In genomic region chr22:42112793-42113192, GRCh38 we compare ENCODE assay signal across 4 cellular contexts. TPM values are rescaled to one million over a fixed set of nuclear protein-coding genes. Genes with fewer than 3 reads are reported as not detected.
DNase-seq lines count a peak whose midpoint lies in the region; ATAC-seq, FAIRE-seq and TF ChIP-seq lines count a peak whose summit lies in the region.
"Not testable (repeated sequence)": the region's sequence is repeated elsewhere in the genome, so short reads cannot be mapped to it uniquely, and the experiment has no call there.

No MANE protein-coding gene starts in this region.

- RAD21 ChIA-PET in GM12878 (lab: Charles Lee; ENCODE audit: unreplicated experiment) = interaction anchor here (0.7 to 3.7 kb wide), 9 partner anchors 9 to 324 kb away, joined by 3 to 25 read pairs (median 4); partner anchors contain the start of gene NDUFA6

- CTCF ChIA-PET in GM12878 (lab: Yijun Ruan, JAX) = interaction anchor here (0.7 to 4.9 kb wide), 18 partner anchors 10 to 331 kb away, joined by 3 to 57 read pairs (median 4); partner anchors contain the start of genes NDUFA6, SEPTIN3 and WBP2NL
- CTCF ChIA-PET in HepG2 (lab: Yijun Ruan, JAX; ENCODE audit: low intra/inter-chr PET ratio, low total read pairs) = interaction anchor here (1.4 to 3.9 kb wide), 2 partner anchors 22 to 146 kb away, joined by 13 to 35 read pairs; partner anchors contain the start of gene NDUFA6

- peaks cover 11% of the 10 kb centered on the region; the same call in 2 of the 3 replicates for H3K9me3 ChIP-seq in GM12878 (replicated peaks; ENCODE audit: control insufficient read depth, insufficient read depth, low read length)
- H3K9me3 ChIP-seq in HepG2 (ENCODE audit: low read length) = not testable (repeated sequence)

- POLR2A ChIA-PET in GM12878 (lab: Charles Lee) (interaction anchor here (0.7 kb wide), 1 partner anchor 156 kb away, joined by 3 read pairs; no protein-coding TSS in a partner anchor), HepG2 (lab: Yijun Ruan, JAX) (interaction anchor here (1.7 kb wide), 1 partner anchor 22 kb away, joined by 10 read pairs; the partner anchor contains the start of gene NDUFA6)

- DNase-seq in ELR (ENCODE audit: low read depth) (peak; percentile 33), NCI-H1417 (lab: John Stamatoyannopoulos, UW) (peak in 2 of 3 experiments; percentile 5 to 34), HepG2 (ENCODE audit: low spot score) (peak; percentile 39)
- DNase-seq in GM12878 (ENCODE audit: low read depth, low spot score) = not testable (repeated sequence)

- not testable (repeated sequence) for TF ChIP-seq POLR2A in GM12878 (IDR thresholded peaks at IDR 0.05; ENCODE audit: low read depth, low read length); HepG2 (IDR thresholded peaks at IDR 0.05; ENCODE audit: insufficient read depth in 1 of 2, low read depth in 2 of 2, low read length in 2 of 2)

- not testable (repeated sequence) for H2AFZ ChIP-seq in GM12878 (ENCODE audit: control insufficient read depth, low read depth, low read length); HepG2 (ENCODE audit: low read length)

- not testable (repeated sequence) for H3K79me2 ChIP-seq in GM12878 (ENCODE audit: control insufficient read depth, insufficient read depth, low read length); HepG2 (ENCODE audit: insufficient read depth, low read length)

- WGBS in GM12878 (ENCODE audit: insufficient coverage, insufficient replicate concordance, low lambda C conversion rate, missing lambda C conversion rate) = 33% methylated on average over 4 of the region's 4 CpGs
- WGBS in HepG2 (ENCODE audit: low lambda C conversion rate) = 0% methylated on average over 4 of the region's 4 CpGs

- FAIRE-seq in GM12878 (lab: Jason Lieb, UNC); HepG2 (lab: Jason Lieb, UNC): not testable (repeated sequence)

- peak in 2 of 3 experiments; percentile 24 to 39; a peak in 4 of 6 replicates for TF ChIP-seq CTCF in GM12878 (IDR thresholded peaks at IDR 0.05 in 2 of 3, conservative IDR thresholded peaks at IDR 0.05 in 1 of 3; ENCODE audit: control insufficient read depth in 2 of 3, extremely low read depth in 1 of 3, insufficient read depth in 1 of 3, low read depth in 3 of 3, low read length in 3 of 3)
- TF ChIP-seq CTCF in HepG2 (CRISPR knock-in tag; IDR thresholded peaks at IDR 0.05) = peak; percentile 66

- H3K36me3 ChIP-seq in GM12878 (ENCODE audit: control insufficient read depth in 2 of 2, insufficient read depth in 2 of 2, low read length in 1 of 2); HepG2 (replicated peaks in 1 of 2; ENCODE audit: control insufficient read depth in 1 of 2, insufficient read depth in 2 of 2, low read length in 2 of 2): not testable (repeated sequence)

- H3K4me3 ChIP-seq in GM12878; HepG2 (replicated peaks in 1 of 3; ENCODE audit: insufficient read depth in 1 of 3, low read depth in 2 of 3, low read length in 3 of 3): not testable (repeated sequence)

- not testable (repeated sequence) for H3K4me2 ChIP-seq in GM12878 (ENCODE audit: control insufficient read depth, insufficient read depth)
- peak overlapping the region; percentile 39 for H3K4me2 ChIP-seq in HepG2 (ENCODE audit: low read depth, low read length)

- H3K27ac ChIP-seq in GM12878 (ENCODE audit: control insufficient read depth, insufficient read depth); HepG2 (ENCODE audit: extremely low read length, insufficient read depth, low read length): not testable (repeated sequence)

- H3K4me1 ChIP-seq in GM12878 (ENCODE audit: control insufficient read depth, insufficient read depth, low read length); HepG2 (ENCODE audit: insufficient read depth, low read length): not testable (repeated sequence)

- SMC1A ChIA-PET in GM12878 (lab: Charles Lee; ENCODE audit: uncharacterized antibody, unreplicated experiment) = interaction anchor here (0.7 to 4.7 kb wide), 14 partner anchors 9 to 416 kb away, joined by 3 to 33 read pairs (median 4); partner anchors contain the start of genes MEI1 and NDUFA6

- TF ChIP-seq RAD21 in GM12878 (IDR thresholded peaks at IDR 0.05; ENCODE audit: insufficient read depth, low read depth, low read length) = peak; percentile 52
- TF ChIP-seq RAD21 in HepG2 (CRISPR knock-in tag; IDR thresholded peaks at IDR 0.05) = peak; percentile 42; the same call in 1 of the 2 replicates

- not testable (repeated sequence) for ATAC-seq in GM12878, HepG2

- BruUV-seq in GM12878 (replicated peaks; lab: Mats Ljungman, UMichigan); HepG2 (replicated peaks; lab: Mats Ljungman, UMichigan): not testable (repeated sequence)

- in situ Hi-C loops in GM12878 (cut with MboI) = not testable (repeated sequence)
- in situ Hi-C loops in HepG2 (cut with HindIII; ENCODE audit: extremely low pct_ligation_motif_present, low pct_unique_long_range_greater_than_20kb) = loop anchor here (5.0 kb wide), 1 partner anchor 145 kb away; the partner anchor contains the start of gene SEPTIN3

- H4K20me1 ChIP-seq in GM12878 (ENCODE audit: control insufficient read depth, insufficient read depth); HepG2 (ENCODE audit: insufficient read depth, low read length): not testable (repeated sequence)

- not testable (repeated sequence) for H3K9ac ChIP-seq in GM12878 (ENCODE audit: control insufficient read depth, insufficient read depth, low read length); HepG2 (ENCODE audit: insufficient read depth, low read depth, low read length)

- H3K27me3 ChIP-seq in GM12878 (replicated peaks in 1 of 2; ENCODE audit: control insufficient read depth in 2 of 2, insufficient read depth in 2 of 2, low read length in 1 of 2); HepG2 (ENCODE audit: control insufficient read depth in 1 of 2, insufficient read depth in 2 of 2, low read length in 2 of 2): not testable (repeated sequence)

- intact Hi-C loops in GM12878 (cut with micrococcal nuclease; ENCODE audit: unreplicated experiment) (loop anchor here (5.0 kb wide), 1 partner anchor 160 kb away; the partner anchor contains the start of gene SMIM45), HepG2 (cut with micrococcal nuclease; ENCODE audit: unreplicated experiment) (loop anchor here (1.0 to 10.0 kb wide), 3 partner anchors 21 to 418 kb away; partner anchors contain the start of genes MEI1 and SMIM45)

- TF ChIP-seq EP300 in GM12878 (IDR thresholded peaks at IDR 0.05; ENCODE audit: borderline replicate concordance in 1 of 2, control insufficient read depth in 1 of 2, low read depth in 2 of 2, low read length in 2 of 2); HepG2 (IDR thresholded peaks at IDR 0.05; ENCODE audit: low read depth in 2 of 2, low read length in 2 of 2); HepG2 (CRISPR knock-in tag; IDR thresholded peaks at IDR 0.05; ENCODE audit: borderline replicate concordance): not testable (repeated sequence)

RNA-seq across cellular contexts. Expression of gene CYP2D6, which starts 17.8 kb away (rescaled TPM):
- 4.8 and 5.2 TPM in 2 replicates for total RNA-seq in GM12878 (2013; cell fraction: nucleolus; rRNA removed)
- 0.16 and 0.34 TPM in 2 replicates for total RNA-seq in GM12878 (2014; rRNA removed)
- total RNA-seq in GM12878 (2014; rRNA removed; fragmentation: Illumina TruSeq; extraction: Trizol) = 0.22 and 0.23 TPM in 2 replicates
- 0.43 and 1.0 TPM in 2 replicates for total RNA-seq in GM12878 (2021)
- 0.64 TPM for polyA plus RNA-seq in GM12878 (2011; ENCODE audit: low read depth)
- polyA plus RNA-seq in GM12878 (2011; rRNA removed) = 0.50 and 1.4 TPM in 2 replicates
- 0.48 and 2.0 TPM in 2 replicates for polyA plus RNA-seq in GM12878 (2011; cell fraction: cytosol; rRNA removed)
- polyA plus RNA-seq in GM12878 (2011; cell fraction: nucleus; rRNA removed) = 48.7 and 55.9 TPM in 2 replicates
- 1.1 and 1.6 TPM in 2 replicates for polyA plus RNA-seq in GM12878 (2012)
- polyA plus RNA-seq in GM12878 (2014; fragmentation: Illumina TruSeq; extraction: Trizol) = 0.37 and 0.54 TPM in 2 replicates
- polyA plus RNA-seq in GM12878 (2014; fragmentation: Nextera tagmentation; extraction: Ambion mirVana) = under 1 TPM; 0.08 to 0.15 TPM
- polyA plus RNA-seq in GM12878 (2014; rRNA removed) = 0.96 and 1.3 TPM in 2 replicates
- polyA plus RNA-seq in GM12878 (2016; fragmentation: Nextera tagmentation; extraction: Ambion mirVana) = under 1 TPM; 0.40 to 0.42 TPM
- 0.80 and 1.1 TPM in 2 replicates for polyA minus RNA-seq in GM12878 (2011; rRNA and poly(A)+ RNA removed)
- not detected in 2 replicates for polyA minus RNA-seq in GM12878 (2011; cell fraction: cytosol; rRNA and poly(A)+ RNA removed)
- polyA minus RNA-seq in GM12878 (2011; cell fraction: nucleus; rRNA and poly(A)+ RNA removed) = 2.1 and 2.9 TPM in 2 replicates
- 0.18 and 1.0 TPM in 2 replicates for total RNA-seq in HepG2 (2016; rRNA removed; fragmentation: Illumina TruSeq; extraction: Trizol)
- total RNA-seq in HepG2 (2016; cell fraction: cytosol; rRNA removed; fragmentation: Illumina TruSeq; extraction: Trizol; ENCODE audit: low read depth) = 0.53 and 0.61 TPM in 2 replicates
- total RNA-seq in HepG2 (2016; cell fraction: insoluble cytoplasmic fraction; rRNA removed; fragmentation: Illumina TruSeq; extraction: Trizol) = 0.22 and 1.2 TPM in 2 replicates
- 0.45 and 0.49 TPM in 2 replicates for total RNA-seq in HepG2 (2016; cell fraction: membrane; rRNA removed; fragmentation: Illumina TruSeq; extraction: Trizol)
- 2.1 TPM in 2 replicates for total RNA-seq in HepG2 (2016; cell fraction: nucleus; rRNA removed; fragmentation: Illumina TruSeq; extraction: Trizol)
- 3.7 and 4.4 TPM in 2 replicates for polyA plus RNA-seq in HepG2 (2011; rRNA removed)
- 1.6 and 2.3 TPM in 2 replicates for polyA plus RNA-seq in HepG2 (2011; cell fraction: cytosol; rRNA removed)
- 30.3 and 32.1 TPM in 2 replicates for polyA plus RNA-seq in HepG2 (2011; cell fraction: nucleus; rRNA removed)
- 1.9 and 2.5 TPM in 2 replicates for polyA plus RNA-seq in HepG2 (2012)
- polyA plus RNA-seq in HepG2 (2016; cell fraction: cytosol; fragmentation: Illumina TruSeq; extraction: Trizol; ENCODE audit: low read depth) = 0.15 and 0.16 TPM in 2 replicates
- polyA plus RNA-seq in HepG2 (2016; cell fraction: insoluble cytoplasmic fraction; fragmentation: Illumina TruSeq; extraction: Trizol; ENCODE audit: low read depth) = 0.16 and 0.46 TPM in 2 replicates
- polyA plus RNA-seq in HepG2 (2016; cell fraction: membrane; fragmentation: Illumina TruSeq; extraction: Trizol; ENCODE audit: low read depth) = 0.27 and 0.41 TPM in 2 replicates
- polyA plus RNA-seq in HepG2 (2016; cell fraction: nucleus; fragmentation: Illumina TruSeq; extraction: Trizol; ENCODE audit: insufficient read depth, low read depth) = 3.2 and 4.0 TPM in 2 replicates
- polyA minus RNA-seq in HepG2 (2011; rRNA and poly(A)+ RNA removed; ENCODE audit: low replicate concordance) = 1.3 and 4.2 TPM in 2 replicates
- polyA minus RNA-seq in HepG2 (2011; cell fraction: cytosol; rRNA and poly(A)+ RNA removed) = 1.5 and 1.8 TPM in 2 replicates
- polyA minus RNA-seq in HepG2 (2011; cell fraction: nucleus; rRNA and poly(A)+ RNA removed) = 6.4 and 6.7 TPM in 2 replicates

RNA-seq across cellular contexts. Expression of gene NDUFA6, which starts 22.2 kb away (rescaled TPM):
- 13.3 and 17.6 TPM in 2 replicates for total RNA-seq in GM12878 (2013; cell fraction: nucleolus; rRNA removed)
- total RNA-seq in GM12878 (2014; rRNA removed) (87.9 and 94.9 TPM in 2 replicates), GM12878 (2014; rRNA removed; fragmentation: Illumina TruSeq; extraction: Trizol) (104 and 116 TPM in 2 replicates), GM12878 (2021) (85.9 and 101 TPM in 2 replicates), HepG2 (2016; rRNA removed; fragmentation: Illumina TruSeq; extraction: Trizol) (87.8 and 107 TPM in 2 replicates)
- polyA plus RNA-seq in GM12878 (2011; ENCODE audit: low read depth) = 103 TPM
- polyA plus RNA-seq in GM12878 (2011; rRNA removed) (134 and 200 TPM in 2 replicates), GM12878 (2014; fragmentation: Illumina TruSeq; extraction: Trizol) (67.2 and 92.3 TPM in 2 replicates), GM12878 (2014; fragmentation: Nextera tagmentation; extraction: Ambion mirVana) (100 to 1,000 TPM; 473 to 511 TPM), GM12878 (2014; rRNA removed) (123 and 124 TPM in 2 replicates), GM12878 (2016; fragmentation: Nextera tagmentation; extraction: Ambion mirVana) (100 to 1,000 TPM; 302 to 320 TPM), HepG2 (2011; rRNA removed) (64.4 and 68.5 TPM in 2 replicates)
- polyA plus RNA-seq in GM12878 (2011; cell fraction: cytosol; rRNA removed) = 80.6 and 92.9 TPM in 2 replicates
- polyA plus RNA-seq in GM12878 (2011; cell fraction: nucleus; rRNA removed) = 48.1 and 55.6 TPM in 2 replicates
- 72.0 and 103 TPM in 2 replicates for polyA plus RNA-seq in GM12878 (2012)
- 20.6 and 28.6 TPM in 2 replicates for polyA minus RNA-seq in GM12878 (2011; rRNA and poly(A)+ RNA removed)
- polyA minus RNA-seq in GM12878 (2011; cell fraction: cytosol; rRNA and poly(A)+ RNA removed) = 13.6 and 15.0 TPM in 2 replicates
- polyA minus RNA-seq in GM12878 (2011; cell fraction: nucleus; rRNA and poly(A)+ RNA removed) = 7.3 and 11.1 TPM in 2 replicates
- total RNA-seq in HepG2 (2016; cell fraction: cytosol; rRNA removed; fragmentation: Illumina TruSeq; extraction: Trizol; ENCODE audit: low read depth) = 30.3 and 32.0 TPM in 2 replicates
- total RNA-seq in HepG2 (2016; cell fraction: insoluble cytoplasmic fraction; rRNA removed; fragmentation: Illumina TruSeq; extraction: Trizol) = 97.5 and 126 TPM in 2 replicates
- total RNA-seq in HepG2 (2016; cell fraction: membrane; rRNA removed; fragmentation: Illumina TruSeq; extraction: Trizol) = 35.9 and 38.9 TPM in 2 replicates
- total RNA-seq in HepG2 (2016; cell fraction: nucleus; rRNA removed; fragmentation: Illumina TruSeq; extraction: Trizol) = 42.2 and 49.2 TPM in 2 replicates
- 57.0 and 63.1 TPM in 2 replicates for polyA plus RNA-seq in HepG2 (2011; cell fraction: cytosol; rRNA removed)
- polyA plus RNA-seq in HepG2 (2011; cell fraction: nucleus; rRNA removed) = 12.8 and 16.1 TPM in 2 replicates
- polyA plus RNA-seq in HepG2 (2012) = 89.3 and 94.8 TPM in 2 replicates
- 38.8 and 39.9 TPM in 2 replicates for polyA plus RNA-seq in HepG2 (2016; cell fraction: cytosol; fragmentation: Illumina TruSeq; extraction: Trizol; ENCODE audit: low read depth)
- 148 TPM in 2 replicates for polyA plus RNA-seq in HepG2 (2016; cell fraction: insoluble cytoplasmic fraction; fragmentation: Illumina TruSeq; extraction: Trizol; ENCODE audit: low read depth)
- polyA plus RNA-seq in HepG2 (2016; cell fraction: membrane; fragmentation: Illumina TruSeq; extraction: Trizol; ENCODE audit: low read depth) = 33.5 and 37.6 TPM in 2 replicates
- 91.1 and 93.0 TPM in 2 replicates for polyA plus RNA-seq in HepG2 (2016; cell fraction: nucleus; fragmentation: Illumina TruSeq; extraction: Trizol; ENCODE audit: insufficient read depth, low read depth)
- 16.6 and 26.0 TPM in 2 replicates for polyA minus RNA-seq in HepG2 (2011; rRNA and poly(A)+ RNA removed; ENCODE audit: low replicate concordance)
- polyA minus RNA-seq in HepG2 (2011; cell fraction: cytosol; rRNA and poly(A)+ RNA removed) = 16.4 and 21.7 TPM in 2 replicates
- polyA minus RNA-seq in HepG2 (2011; cell fraction: nucleus; rRNA and poly(A)+ RNA removed) = 16.2 and 17.2 TPM in 2 replicates

RNA-seq across cellular contexts. Expression of gene SMDT1, which starts 33.3 kb away (rescaled TPM):
- 14.8 and 21.3 TPM in 2 replicates for total RNA-seq in GM12878 (2013; cell fraction: nucleolus; rRNA removed)
- 13.7 and 19.7 TPM in 2 replicates for total RNA-seq in GM12878 (2014; rRNA removed)
- 15.4 and 19.7 TPM in 2 replicates for total RNA-seq in GM12878 (2014; rRNA removed; fragmentation: Illumina TruSeq; extraction: Trizol)
- total RNA-seq in GM12878 (2021) = 133 and 140 TPM in 2 replicates
- polyA plus RNA-seq in GM12878 (2011; ENCODE audit: low read depth) = 50.1 TPM
- 57.4 and 69.4 TPM in 2 replicates for polyA plus RNA-seq in GM12878 (2011; rRNA removed)
- polyA plus RNA-seq in GM12878 (2011; cell fraction: cytosol; rRNA removed) = 82.2 and 83.3 TPM in 2 replicates
- 28.4 and 35.8 TPM in 2 replicates for polyA plus RNA-seq in GM12878 (2011; cell fraction: nucleus; rRNA removed)
- polyA plus RNA-seq in GM12878 (2012) = 162 and 211 TPM in 2 replicates
- 25.0 and 27.8 TPM in 2 replicates for polyA plus RNA-seq in GM12878 (2014; fragmentation: Illumina TruSeq; extraction: Trizol)
- 10 to 100 TPM; 25.5 to 63.1 TPM for polyA plus RNA-seq in GM12878 (2014; fragmentation: Nextera tagmentation; extraction: Ambion mirVana)
- polyA plus RNA-seq in GM12878 (2014; rRNA removed) = 106 and 108 TPM in 2 replicates
- 100 to 1,000 TPM; 163 to 176 TPM for polyA plus RNA-seq in GM12878 (2016; fragmentation: Nextera tagmentation; extraction: Ambion mirVana)
- polyA minus RNA-seq in GM12878 (2011; rRNA and poly(A)+ RNA removed) = 7.9 and 23.0 TPM in 2 replicates
- 8.6 and 8.8 TPM in 2 replicates for polyA minus RNA-seq in GM12878 (2011; cell fraction: cytosol; rRNA and poly(A)+ RNA removed)
- polyA minus RNA-seq in GM12878 (2011; cell fraction: nucleus; rRNA and poly(A)+ RNA removed) = 7.6 and 12.1 TPM in 2 replicates
- total RNA-seq in HepG2 (2016; rRNA removed; fragmentation: Illumina TruSeq; extraction: Trizol) = 8.3 and 13.3 TPM in 2 replicates
- 5.6 and 7.0 TPM in 2 replicates for total RNA-seq in HepG2 (2016; cell fraction: cytosol; rRNA removed; fragmentation: Illumina TruSeq; extraction: Trizol; ENCODE audit: low read depth)
- 6.8 and 9.3 TPM in 2 replicates for total RNA-seq in HepG2 (2016; cell fraction: insoluble cytoplasmic fraction; rRNA removed; fragmentation: Illumina TruSeq; extraction: Trizol)
- total RNA-seq in HepG2 (2016; cell fraction: membrane; rRNA removed; fragmentation: Illumina TruSeq; extraction: Trizol) = 17.0 and 23.0 TPM in 2 replicates
- 5.7 and 6.8 TPM in 2 replicates for total RNA-seq in HepG2 (2016; cell fraction: nucleus; rRNA removed; fragmentation: Illumina TruSeq; extraction: Trizol)
- polyA plus RNA-seq in HepG2 (2011; rRNA removed) = 26.6 and 32.8 TPM in 2 replicates
- polyA plus RNA-seq in HepG2 (2011; cell fraction: cytosol; rRNA removed) = 47.7 and 50.1 TPM in 2 replicates
- 14.7 and 19.6 TPM in 2 replicates for polyA plus RNA-seq in HepG2 (2011; cell fraction: nucleus; rRNA removed)
- 71.3 and 72.4 TPM in 2 replicates for polyA plus RNA-seq in HepG2 (2012)
- 125 and 160 TPM in 2 replicates for polyA plus RNA-seq in HepG2 (2016; cell fraction: cytosol; fragmentation: Illumina TruSeq; extraction: Trizol; ENCODE audit: low read depth)
- 51.2 and 59.0 TPM in 2 replicates for polyA plus RNA-seq in HepG2 (2016; cell fraction: insoluble cytoplasmic fraction; fragmentation: Illumina TruSeq; extraction: Trizol; ENCODE audit: low read depth)
- polyA plus RNA-seq in HepG2 (2016; cell fraction: membrane; fragmentation: Illumina TruSeq; extraction: Trizol; ENCODE audit: low read depth) = 114 and 133 TPM in 2 replicates
- polyA plus RNA-seq in HepG2 (2016; cell fraction: nucleus; fragmentation: Illumina TruSeq; extraction: Trizol; ENCODE audit: insufficient read depth, low read depth) = 38.0 and 39.5 TPM in 2 replicates
- polyA minus RNA-seq in HepG2 (2011; rRNA and poly(A)+ RNA removed; ENCODE audit: low replicate concordance) = 9.6 and 10.3 TPM in 2 replicates
- 9.8 and 10.2 TPM in 2 replicates for polyA minus RNA-seq in HepG2 (2011; cell fraction: cytosol; rRNA and poly(A)+ RNA removed)
- polyA minus RNA-seq in HepG2 (2011; cell fraction: nucleus; rRNA and poly(A)+ RNA removed) = 8.1 and 15.5 TPM in 2 replicates

RNA-seq across cellular contexts. Expression of gene PHETA2, which starts 38.7 kb away (rescaled TPM):
- total RNA-seq in GM12878 (2013; cell fraction: nucleolus; rRNA removed) = 0.27 TPM in 1 of 2 replicates, not detected in the other
- total RNA-seq in GM12878 (2014; rRNA removed) (2.3 and 3.6 TPM in 2 replicates), GM12878 (2014; rRNA removed; fragmentation: Illumina TruSeq; extraction: Trizol) (1.3 and 1.4 TPM in 2 replicates), GM12878 (2021) (2.0 and 2.6 TPM in 2 replicates), HepG2 (2016; rRNA removed; fragmentation: Illumina TruSeq; extraction: Trizol) (0.07 TPM in 1 of 2 replicates, not detected in the other)
- polyA plus RNA-seq in GM12878 (2011; ENCODE audit: low read depth) = 0.64 TPM
- polyA plus RNA-seq in GM12878 (2011; rRNA removed) (0.16 and 0.17 TPM in 2 replicates), GM12878 (2014; fragmentation: Illumina TruSeq; extraction: Trizol) (1.5 and 1.7 TPM in 2 replicates), GM12878 (2014; fragmentation: Nextera tagmentation; extraction: Ambion mirVana) (under 1 TPM; 0.03 to 0.18 TPM), GM12878 (2014; rRNA removed) (3.2 and 3.3 TPM in 2 replicates), GM12878 (2016; fragmentation: Nextera tagmentation; extraction: Ambion mirVana) (1 to 10 TPM; 1.9 to 2.2 TPM), HepG2 (2011; rRNA removed) (not detected in 2 replicates)
- 0.25 and 0.27 TPM in 2 replicates for polyA plus RNA-seq in GM12878 (2011; cell fraction: cytosol; rRNA removed)
- polyA plus RNA-seq in GM12878 (2011; cell fraction: nucleus; rRNA removed) = 0.45 and 0.47 TPM in 2 replicates
- polyA plus RNA-seq in GM12878 (2012) = 1.2 and 1.4 TPM in 2 replicates
- polyA minus RNA-seq in GM12878 (2011; rRNA and poly(A)+ RNA removed) = 0.15 and 0.26 TPM in 2 replicates
- polyA minus RNA-seq in GM12878 (2011; cell fraction: cytosol; rRNA and poly(A)+ RNA removed) = not detected in 2 replicates
- polyA minus RNA-seq in GM12878 (2011; cell fraction: nucleus; rRNA and poly(A)+ RNA removed) = 0.12 and 0.29 TPM in 2 replicates
- not detected in 2 replicates for total RNA-seq in HepG2 (2016; cell fraction: cytosol; rRNA removed; fragmentation: Illumina TruSeq; extraction: Trizol; ENCODE audit: low read depth)
- total RNA-seq in HepG2 (2016; cell fraction: insoluble cytoplasmic fraction; rRNA removed; fragmentation: Illumina TruSeq; extraction: Trizol) = not detected in 2 replicates
- total RNA-seq in HepG2 (2016; cell fraction: membrane; rRNA removed; fragmentation: Illumina TruSeq; extraction: Trizol) = not detected in 2 replicates
- not detected in 2 replicates for total RNA-seq in HepG2 (2016; cell fraction: nucleus; rRNA removed; fragmentation: Illumina TruSeq; extraction: Trizol)
- not detected in 2 replicates for polyA plus RNA-seq in HepG2 (2011; cell fraction: cytosol; rRNA removed)
- polyA plus RNA-seq in HepG2 (2011; cell fraction: nucleus; rRNA removed) = 0.05 and 0.08 TPM in 2 replicates
- 0.07 TPM in 1 of 2 replicates, not detected in the other for polyA plus RNA-seq in HepG2 (2012)
- polyA plus RNA-seq in HepG2 (2016; cell fraction: cytosol; fragmentation: Illumina TruSeq; extraction: Trizol; ENCODE audit: low read depth) = not detected in 2 replicates
- polyA plus RNA-seq in HepG2 (2016; cell fraction: insoluble cytoplasmic fraction; fragmentation: Illumina TruSeq; extraction: Trizol; ENCODE audit: low read depth) = not detected in 2 replicates
- not detected in 2 replicates for polyA plus RNA-seq in HepG2 (2016; cell fraction: membrane; fragmentation: Illumina TruSeq; extraction: Trizol; ENCODE audit: low read depth)
- not detected in 2 replicates for polyA plus RNA-seq in HepG2 (2016; cell fraction: nucleus; fragmentation: Illumina TruSeq; extraction: Trizol; ENCODE audit: insufficient read depth, low read depth)
- polyA minus RNA-seq in HepG2 (2011; rRNA and poly(A)+ RNA removed; ENCODE audit: low replicate concordance) = 4.0 TPM in 1 of 2 replicates, not detected in the other
- not detected in 2 replicates for polyA minus RNA-seq in HepG2 (2011; cell fraction: cytosol; rRNA and poly(A)+ RNA removed)
- 0.25 and 0.39 TPM in 2 replicates for polyA minus RNA-seq in HepG2 (2011; cell fraction: nucleus; rRNA and poly(A)+ RNA removed)

RNA-seq across cellular contexts. Expression of gene NAGA, which starts 42.2 kb away (rescaled TPM):
- 31.8 and 35.6 TPM in 2 replicates for total RNA-seq in GM12878 (2013; cell fraction: nucleolus; rRNA removed)
- 45.9 and 46.0 TPM in 2 replicates for total RNA-seq in GM12878 (2014; rRNA removed)
- 22.7 and 23.1 TPM in 2 replicates for total RNA-seq in GM12878 (2014; rRNA removed; fragmentation: Illumina TruSeq; extraction: Trizol)
- total RNA-seq in GM12878 (2021) = 33.9 and 34.4 TPM in 2 replicates
- polyA plus RNA-seq in GM12878 (2011; ENCODE audit: low read depth) = 15.3 TPM
- polyA plus RNA-seq in GM12878 (2011; rRNA removed) = 14.5 and 29.8 TPM in 2 replicates
- polyA plus RNA-seq in GM12878 (2011; cell fraction: cytosol; rRNA removed) = 32.6 and 39.1 TPM in 2 replicates
- polyA plus RNA-seq in GM12878 (2011; cell fraction: nucleus; rRNA removed) = 27.5 and 33.9 TPM in 2 replicates
- polyA plus RNA-seq in GM12878 (2012) = 22.8 and 25.4 TPM in 2 replicates
- 19.6 and 32.6 TPM in 2 replicates for polyA plus RNA-seq in GM12878 (2014; fragmentation: Illumina TruSeq; extraction: Trizol)
- polyA plus RNA-seq in GM12878 (2014; fragmentation: Nextera tagmentation; extraction: Ambion mirVana) = 1 to 10 TPM; 9.3 to 9.8 TPM
- 43.7 and 45.0 TPM in 2 replicates for polyA plus RNA-seq in GM12878 (2014; rRNA removed)
- polyA plus RNA-seq in GM12878 (2016; fragmentation: Nextera tagmentation; extraction: Ambion mirVana) = 10 to 100 TPM; 34.1 to 39.0 TPM
- polyA minus RNA-seq in GM12878 (2011; rRNA and poly(A)+ RNA removed) = 28.5 and 39.0 TPM in 2 replicates
- polyA minus RNA-seq in GM12878 (2011; cell fraction: cytosol; rRNA and poly(A)+ RNA removed) = 11.8 and 13.0 TPM in 2 replicates
- 9.7 and 13.9 TPM in 2 replicates for polyA minus RNA-seq in GM12878 (2011; cell fraction: nucleus; rRNA and poly(A)+ RNA removed)
- 9.1 and 15.1 TPM in 2 replicates for total RNA-seq in HepG2 (2016; rRNA removed; fragmentation: Illumina TruSeq; extraction: Trizol)
- 1.9 and 2.2 TPM in 2 replicates for total RNA-seq in HepG2 (2016; cell fraction: cytosol; rRNA removed; fragmentation: Illumina TruSeq; extraction: Trizol; ENCODE audit: low read depth)
- 8.3 and 15.3 TPM in 2 replicates for total RNA-seq in HepG2 (2016; cell fraction: insoluble cytoplasmic fraction; rRNA removed; fragmentation: Illumina TruSeq; extraction: Trizol)
- total RNA-seq in HepG2 (2016; cell fraction: membrane; rRNA removed; fragmentation: Illumina TruSeq; extraction: Trizol) = 6.5 and 6.8 TPM in 2 replicates
- 11.0 and 13.5 TPM in 2 replicates for total RNA-seq in HepG2 (2016; cell fraction: nucleus; rRNA removed; fragmentation: Illumina TruSeq; extraction: Trizol)
- 23.4 and 25.7 TPM in 2 replicates for polyA plus RNA-seq in HepG2 (2011; rRNA removed)
- 17.5 and 21.7 TPM in 2 replicates for polyA plus RNA-seq in HepG2 (2011; cell fraction: cytosol; rRNA removed)
- polyA plus RNA-seq in HepG2 (2011; cell fraction: nucleus; rRNA removed) = 14.8 and 15.8 TPM in 2 replicates
- 13.6 and 14.8 TPM in 2 replicates for polyA plus RNA-seq in HepG2 (2012)
- 2.2 and 3.3 TPM in 2 replicates for polyA plus RNA-seq in HepG2 (2016; cell fraction: cytosol; fragmentation: Illumina TruSeq; extraction: Trizol; ENCODE audit: low read depth)
- polyA plus RNA-seq in HepG2 (2016; cell fraction: insoluble cytoplasmic fraction; fragmentation: Illumina TruSeq; extraction: Trizol; ENCODE audit: low read depth) = 8.7 and 9.7 TPM in 2 replicates
- polyA plus RNA-seq in HepG2 (2016; cell fraction: membrane; fragmentation: Illumina TruSeq; extraction: Trizol; ENCODE audit: low read depth) = 5.7 and 7.6 TPM in 2 replicates
- 18.7 and 20.1 TPM in 2 replicates for polyA plus RNA-seq in HepG2 (2016; cell fraction: nucleus; fragmentation: Illumina TruSeq; extraction: Trizol; ENCODE audit: insufficient read depth, low read depth)
- 47.7 and 73.3 TPM in 2 replicates for polyA minus RNA-seq in HepG2 (2011; rRNA and poly(A)+ RNA removed; ENCODE audit: low replicate concordance)
- 10.8 and 14.8 TPM in 2 replicates for polyA minus RNA-seq in HepG2 (2011; cell fraction: cytosol; rRNA and poly(A)+ RNA removed)
- polyA minus RNA-seq in HepG2 (2011; cell fraction: nucleus; rRNA and poly(A)+ RNA removed) = 8.0 and 9.1 TPM in 2 replicates
